ENCODE assay signal across 19 cellular contexts in the genomic region with DNA sequence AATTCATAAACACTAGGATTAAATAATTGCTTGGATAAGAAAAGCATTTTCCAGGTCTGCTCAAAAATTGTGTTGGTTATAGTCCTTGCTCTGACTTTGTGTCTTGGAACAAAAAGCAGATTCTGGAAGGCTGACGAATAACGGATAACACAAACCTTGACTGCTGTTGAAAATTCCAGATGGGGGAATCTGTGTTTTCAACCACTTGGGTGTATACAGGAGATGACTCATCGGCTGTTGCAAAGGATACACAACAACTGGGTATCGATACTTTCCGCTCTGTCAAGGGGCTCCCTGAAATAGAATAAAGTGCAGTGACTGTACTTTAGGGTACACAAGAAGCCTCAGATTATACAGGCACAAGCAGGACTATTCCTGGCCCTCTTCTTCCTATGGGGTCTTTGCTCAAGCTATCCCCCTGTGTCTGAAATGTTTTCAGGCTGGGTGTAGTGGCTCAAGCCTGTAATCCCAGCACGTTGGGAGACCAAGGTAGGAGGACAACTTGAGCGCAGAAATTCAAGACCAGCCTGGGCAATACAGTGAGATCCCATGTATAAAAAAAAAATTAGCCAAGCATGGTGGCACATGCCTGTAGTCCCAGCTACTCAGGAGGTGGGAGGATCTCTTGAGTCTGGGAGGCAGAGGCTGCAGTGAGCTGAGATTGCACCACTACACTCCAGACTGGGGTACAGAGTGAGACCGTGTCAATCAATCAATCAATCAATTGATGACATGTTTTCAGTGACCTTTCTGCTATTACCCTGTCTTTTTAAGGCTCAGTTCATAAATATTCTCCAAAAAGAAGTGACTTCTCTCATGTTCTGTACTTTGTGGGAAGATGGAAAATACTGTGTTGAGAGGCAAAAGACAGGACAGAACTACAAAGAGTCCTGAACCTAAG. TPM values are rescaled to one million over a fixed set of nuclear protein-coding genes. Genes with fewer than 3 reads are reported as not detected.
DNase-seq lines count a peak whose midpoint lies in the region; ATAC-seq, FAIRE-seq and TF ChIP-seq lines count a peak whose summit lies in the region.
"Had no signal": no experiment of that assay in that cellular context is flagged by ENCODE, and none has a peak within 500 bp of the region (broad histone marks: within the 10 kb centered on the region; RNA-seq: fewer than 3 reads in every experiment).

No MANE protein-coding gene starts in this region.

- H3K27ac ChIP-seq in mesenchymal stem cell (ENCODE audit: low read length, poor library complexity, severe bottlenecking) (peak overlapping the region; percentile 8), prostate gland (no peak overlapping the region), smooth muscle cell (ENCODE audit: low read depth) (no peak overlapping the region)
- H3K27ac ChIP-seq: C4-2B, ovary, RWPE1 had no signal

- H4K20me1 ChIP-seq in smooth muscle cell (ENCODE audit: low read depth): no peaks in the 10 kb centered on the region

- TF ChIP-seq CTCF in bronchial epithelial cell (IDR thresholded peaks at IDR 0.05; ENCODE audit: insufficient read depth, low read length, severe bottlenecking) (no peak), prostate gland (IDR thresholded peaks at IDR 0.05) (no peak), smooth muscle cell (IDR thresholded peaks at IDR 0.05; ENCODE audit: borderline replicate concordance, insufficient read depth, poor library complexity, severe bottlenecking) (no peak)

- no peak overlapping the region for H3K9ac ChIP-seq in mesenchymal stem cell (ENCODE audit: low read length)
- H3K9ac ChIP-seq in smooth muscle cell (ENCODE audit: low read depth): no peak overlapping the region

- intact Hi-C loops in prostate gland (cut with DNase I): no loop called here

- H3F3A ChIP-seq in smooth muscle cell (ENCODE audit: low read depth): no peaks in the 10 kb centered on the region

- no peak overlapping the region for H2AK5ac ChIP-seq in mesenchymal stem cell (ENCODE audit: low read length, severe bottlenecking)

- H3K4me3 ChIP-seq in bronchial epithelial cell (ENCODE audit: low read depth, low read length) (no peak overlapping the region), mesenchymal stem cell (ENCODE audit: insufficient read depth in 1 of 2, low read depth in 1 of 2, low read length in 2 of 2) (no peak overlapping the region), prostate gland (no peak overlapping the region), smooth muscle cell (no peak overlapping the region)
- H3K4me3 ChIP-seq: ovary had no signal

- H3K4ac ChIP-seq in mesenchymal stem cell (ENCODE audit: low read depth in 1 of 2, low read length in 2 of 2): peak overlapping the region in 1 of 2 experiments; percentile 79

- no peak overlapping the region for H2BK120ac ChIP-seq in mesenchymal stem cell (ENCODE audit: low read depth, low read length)

- H3K4me1 ChIP-seq in mesenchymal stem cell (ENCODE audit: control insufficient read depth, insufficient read depth, low read depth, low read length) (peaks cover 3% of the 10 kb centered on the region), prostate gland (replicated peaks) (no peaks in the 10 kb centered on the region), smooth muscle cell (ENCODE audit: low read depth) (peaks cover 8% of the 10 kb centered on the region)

- no peak overlapping the region for H3K4me2 ChIP-seq in mesenchymal stem cell (ENCODE audit: low read length, poor library complexity, severe bottlenecking)
- no peak overlapping the region for H3K4me2 ChIP-seq in smooth muscle cell

- no peaks in the 10 kb centered on the region for H3K27me3 ChIP-seq in bronchial epithelial cell (ENCODE audit: control insufficient read depth, insufficient read depth, low read length)
- H3K27me3 ChIP-seq in mesenchymal stem cell (ENCODE audit: control insufficient read depth in 1 of 2, insufficient read depth in 1 of 2, low read length in 2 of 2): no peaks in the 10 kb centered on the region
- H3K27me3 ChIP-seq in prostate gland (replicated peaks; ENCODE audit: insufficient read depth): no peaks in the 10 kb centered on the region
- no peaks in the 10 kb centered on the region for H3K27me3 ChIP-seq in smooth muscle cell (ENCODE audit: low read depth)
- H3K27me3 ChIP-seq: ovary had no signal

- no peak overlapping the region for H3K14ac ChIP-seq in mesenchymal stem cell (ENCODE audit: low read length in 2 of 2)

- H4K91ac ChIP-seq in mesenchymal stem cell (ENCODE audit: low read length): no peak overlapping the region

- peaks cover 8% of the 10 kb centered on the region for H3K79me1 ChIP-seq in mesenchymal stem cell (replicated peaks; ENCODE audit: low read length, poor library complexity, severe bottlenecking)

- FAIRE-seq in bronchial epithelial cell (lab: Jason Lieb, UNC): no peak
- FAIRE-seq: kidney had no signal

- DNase-seq in GM04503 (ENCODE audit: low read depth) (peak; percentile 8), NCI-H226 (peak; percentile 11), bronchial epithelial cell (ENCODE audit: low read depth) (peak; percentile 43), mesenchymal stem cell (peak; percentile 91), prostate gland (ENCODE audit: low spot score) (no peak), smooth muscle cell (lab: John Stamatoyannopoulos, UW; ENCODE audit: unreplicated experiment) (no peak)
- DNase-seq in stimulated activated CD4-positive, alpha-beta T cell treated with anti-CD3 and anti-CD28 coated beads, Interleukin-1b, Interleukin-23, amount 100 ng/mL, for 48 hours: no peak
- DNase-seq: activated CD4-positive, alpha-beta T cell treated with anti-CD3 and anti-CD28 coated beads for 1 hour; activated CD8-positive, alpha-beta memory T cell treated with anti-CD3 and anti-CD28 coated beads, Interleukin-2, amount 50 U/mL, for 4 hours; activated naive CD4-positive, alpha-beta T cell treated with Interleukin-2 at 50 U/mL for 16 hours; caudate nucleus; DND-41; head of caudate nucleus; kidney; NCI-H2107; ovary had no signal

- H2BK12ac ChIP-seq in mesenchymal stem cell (ENCODE audit: low read length in 2 of 2): peak overlapping the region in 1 of 2 experiments; percentile 47

- H2BK5ac ChIP-seq in mesenchymal stem cell (ENCODE audit: low read depth, low read length, poor library complexity, severe bottlenecking): no peak overlapping the region

- H3K36me3 ChIP-seq in bronchial epithelial cell (ENCODE audit: control insufficient read depth, insufficient read depth, low read length) (no peaks in the 10 kb centered on the region), mesenchymal stem cell (ENCODE audit: control insufficient read depth in 1 of 2, insufficient read depth in 2 of 2, low read depth in 1 of 2, low read length in 2 of 2) (peaks cover 10% of the 10 kb centered on the region in 2 experiments), prostate gland (no peaks in the 10 kb centered on the region), smooth muscle cell (ENCODE audit: low read depth) (no peaks in the 10 kb centered on the region)
- H3K36me3 ChIP-seq: ovary had no signal

- no peak overlapping the region for H4K8ac ChIP-seq in mesenchymal stem cell (ENCODE audit: low read length)

- no peak for TF ChIP-seq POLR2A in prostate gland (IDR thresholded peaks at IDR 0.05)

- no peak overlapping the region for H3K23ac ChIP-seq in mesenchymal stem cell (ENCODE audit: low read length in 2 of 2)

- peak overlapping the region; percentile 46 for H2AFZ ChIP-seq in mesenchymal stem cell (ENCODE audit: low read depth, low read length)
- no peak overlapping the region for H2AFZ ChIP-seq in smooth muscle cell (ENCODE audit: low read depth)

- WGBS in mesenchymal stem cell: 45% methylated on average over 8 of the region's 8 CpGs
- WGBS in prostate gland: 92% methylated on average over 8 of the region's 8 CpGs
- 68% methylated on average over 8 of the region's 8 CpGs for WGBS in smooth muscle cell (ENCODE audit: low lambda C conversion rate)

- no peaks in the 10 kb centered on the region for H3K79me2 ChIP-seq in smooth muscle cell (ENCODE audit: low read depth)

- peak overlapping the region in 1 of 2 experiments; percentile 78 for H3K18ac ChIP-seq in mesenchymal stem cell (ENCODE audit: low read depth in 1 of 2, low read length in 2 of 2)

- H2BK15ac ChIP-seq in mesenchymal stem cell (ENCODE audit: low read depth, poor library complexity, severe bottlenecking): no peak overlapping the region

- no peaks in the 10 kb centered on the region for H3K9me3 ChIP-seq in mesenchymal stem cell (ENCODE audit: control insufficient read depth, low read length)
- no peaks in the 10 kb centered on the region for H3K9me3 ChIP-seq in prostate gland
- no peaks in the 10 kb centered on the region for H3K9me3 ChIP-seq in smooth muscle cell (replicated peaks; ENCODE audit: low read depth)
- H3K9me3 ChIP-seq: ovary had no signal

- ATAC-seq in HG03342 (IDR thresholded peaks at IDR 0.05; ENCODE audit: unreplicated experiment): no peak

RNA-seq across cellular contexts. Expression of a gene that starts 48.6 kb away (rescaled TPM):
- total RNA-seq in bronchial epithelial cell (under 0.01 and 0.26 TPM in 2 replicates), prostate gland (1 to 10 TPM in 1 of 2 donors, under 1 TPM in 1; 0.55 to 6.8 TPM), smooth muscle cell (0.54 and 0.85 TPM in 2 replicates)
- polyA plus RNA-seq in mesenchymal stem cell (2013, experiment 1 of 2): 0.23 TPM
- polyA plus RNA-seq in mesenchymal stem cell (2013, experiment 2 of 2): 0.33 TPM
- 0.57 and 0.88 TPM in 2 replicates for polyA plus RNA-seq in smooth muscle cell

Comparison
In these comparisons a context has a peak if more than half of its experiments do, and no peak if none do; other contexts are left out.
1. DNase-seq: peak in GM04503 (single experiment), NCI-H226 (single experiment), bronchial epithelial cell (single experiment) and mesenchymal stem cell (single experiment); none in prostate gland (single experiment), stimulated activated CD4-positive, alpha-beta T cell treated with anti-CD3 and anti-CD28 coated beads, Interleukin-1b, Interleukin-23, amount 100 ng/mL, for 48 hours (single experiment) and smooth muscle cell (single experiment).